20 cellular contexts compared by ENCODE assay signal in genomic region chr15:71313806-71314205, GRCh38.
DNase-seq lines count a peak whose midpoint lies in the region; ATAC-seq, FAIRE-seq and TF ChIP-seq lines count a peak whose summit lies in the region.
"Had no signal": no experiment of that assay in that cellular context is flagged by ENCODE, and none has a peak within 500 bp of the region (broad histone marks: within the 10 kb centered on the region; RNA-seq: fewer than 3 reads in every experiment).

No MANE protein-coding gene starts in this region.

- peaks cover 4% of the 10 kb centered on the region for H3K27me3 Mint-ChIP-seq in astrocyte (ENCODE audit: low read depth, unreplicated experiment)

- H3K9me3 ChIP-seq in A549 (no peaks in the 10 kb centered on the region), IMR-90 (ENCODE audit: control insufficient read depth, insufficient read depth, low read length) (no peaks in the 10 kb centered on the region; the same call in 1 of the 2 replicates), astrocyte (ENCODE audit: insufficient read depth, low read depth, low read length) (no peaks in the 10 kb centered on the region)
- H3K9me3 ChIP-seq: Caco-2 had no signal

- H3K23ac ChIP-seq in IMR-90 (ENCODE audit: low read depth, low read length): peak overlapping the region; percentile 57

- peak overlapping the region; percentile 89; the same call in 2 of the 3 replicates for H2BK15ac ChIP-seq in IMR-90 (ENCODE audit: low read depth, low read length)

- H3K4ac ChIP-seq in IMR-90 (ENCODE audit: low read depth, low read length): peak overlapping the region; percentile 95

- no peak for DNase-seq in A549 (ENCODE audit: low read depth in 1 of 2, low spot score in 1 of 2)
- peak; percentile 82 for DNase-seq in IMR-90
- DNase-seq in astrocyte (ENCODE audit: low read depth): peak; percentile 82
- DNase-seq in foreskin fibroblast: peak; percentile 57 to 77
- DNase-seq in urothelium cell line (ENCODE audit: low spot score): no peak
- DNase-seq: Caco-2, DMS79 treated with DMSO at 0.1 percent for 48 hours, KBM-7, NCI-H1048, NCI-H1694, NCI-H2107, NCI-H748 treated with DMSO at 0.1 percent for 48 hours, SHP77 had no signal

- TF ChIP-seq POLR2A in A549 (IDR thresholded peaks at IDR 0.05; ENCODE audit: low read length) (no peak), IMR-90 (IDR thresholded peaks at IDR 0.05; ENCODE audit: low read depth, low read length) (no peak)

- CTCF ChIA-PET in A549 (lab: Yijun Ruan, JAX) (no interaction called here), IMR-90 (lab: Yijun Ruan, JAX) (interaction anchor here (0.6 kb wide), 1 partner anchor 374 kb away, joined by 4 read pairs; no protein-coding TSS in a partner anchor)

- H2AK9ac ChIP-seq in IMR-90 (replicated peaks; ENCODE audit: low read depth, low read length, poor library complexity): no peak overlapping the region

- H3K4me2 ChIP-seq in A549 (no peak overlapping the region), IMR-90 (ENCODE audit: low read depth, low read length) (no peak overlapping the region), astrocyte (ENCODE audit: low read length) (peak overlapping the region; percentile 77)

- in situ Hi-C loops in IMR-90 (cut with MboI; ENCODE audit: low sequenced_read_pairs): no loop called here

- peak overlapping the region; percentile 91 for H4K5ac ChIP-seq in IMR-90 (ENCODE audit: low read depth, low read length)

- H4K20me1 ChIP-seq in IMR-90 (ENCODE audit: insufficient read depth, low read length): no peaks in the 10 kb centered on the region
- no peaks in the 10 kb centered on the region for H4K20me1 ChIP-seq in astrocyte (ENCODE audit: insufficient read depth, low read length)

- peak overlapping the region; percentile 98 for H2BK120ac ChIP-seq in IMR-90 (ENCODE audit: low read depth, low read length)

- H3K18ac ChIP-seq in IMR-90 (ENCODE audit: low read depth, low read length): peak overlapping the region; percentile 94

- intact Hi-C loops in IMR-90 (cut with micrococcal nuclease): no loop called here

- peaks cover 17% of the 10 kb centered on the region for H3K9me3 Mint-ChIP-seq in astrocyte (ENCODE audit: unreplicated experiment)

- H3K79me1 ChIP-seq in IMR-90 (ENCODE audit: low read depth in 1 of 2, low read length in 2 of 2): peaks cover 14 to 66% of the 10 kb centered on the region in 2 experiments; a peak in 3 of 4 replicates

- TF ChIP-seq CTCF in A549 (IDR thresholded peaks at IDR 0.05) (no peak), IMR-90 (conservative IDR thresholded peaks at IDR 0.05; ENCODE audit: low read depth, low read length) (no peak), astrocyte (IDR thresholded peaks at IDR 0.05; ENCODE audit: insufficient read depth, low read depth, low read length) (no peak), foreskin fibroblast (IDR thresholded peaks at IDR 0.05; ENCODE audit: low read depth, low read length) (no peak)

- H3K4me1 ChIP-seq in A549: no peaks in the 10 kb centered on the region
- peaks cover 29% of the 10 kb centered on the region for H3K4me1 ChIP-seq in IMR-90 (ENCODE audit: control insufficient read depth, insufficient read depth, low read length)
- peaks cover 20% of the 10 kb centered on the region for H3K4me1 ChIP-seq in astrocyte (ENCODE audit: insufficient read depth, low read length)
- H3K4me1 ChIP-seq: Caco-2 had no signal

- H3K4me3 ChIP-seq in A549 (no peak overlapping the region), IMR-90 (ENCODE audit: insufficient read depth, low read depth, low read length) (no peak overlapping the region), astrocyte (ENCODE audit: insufficient read depth, low read depth, low read length) (peak overlapping the region; percentile 11), foreskin fibroblast (ENCODE audit: low read depth in 1 of 2, low read length in 2 of 2) (no peak overlapping the region)

- no peak overlapping the region for H3K4me3 Mint-ChIP-seq in astrocyte (ENCODE audit: unreplicated experiment)
- H3K4me3 Mint-ChIP-seq: CD14-positive monocyte had no signal

- H3K36me3 ChIP-seq in IMR-90 (ENCODE audit: control insufficient read depth, insufficient read depth, low read length) (no peaks in the 10 kb centered on the region; the same call in none of the 2 replicates), astrocyte (ENCODE audit: insufficient read depth, low read length) (no peaks in the 10 kb centered on the region)

- ATAC-seq in A549 (no peak), IMR-90 (ENCODE audit: low read depth) (peak; percentile 19), GM21367 (IDR thresholded peaks at IDR 0.05; ENCODE audit: unreplicated experiment) (no peak), HG03025 (IDR thresholded peaks at IDR 0.05; ENCODE audit: low FRiP score, unreplicated experiment) (no peak), HG03039 (IDR thresholded peaks at IDR 0.05; ENCODE audit: unreplicated experiment) (no peak)
- ATAC-seq: Panc1 had no signal

- TF ChIP-seq EP300 in A549 (IDR thresholded peaks at IDR 0.05): no peak

- H3K9ac ChIP-seq in IMR-90 (ENCODE audit: low read depth, low read length) (0 out of 2 replicates have a peak overlapping the region, but pooled peaks have one; percentile 45), astrocyte (ENCODE audit: low read length) (peak overlapping the region; percentile 67)

- no peaks in the 10 kb centered on the region for H3K4me1 Mint-ChIP-seq in astrocyte (ENCODE audit: low read depth, unreplicated experiment)
- H3K4me1 Mint-ChIP-seq: CD14-positive monocyte had no signal

- peaks cover 22% of the 10 kb centered on the region for H3K9me1 ChIP-seq in IMR-90 (ENCODE audit: insufficient read depth, low read length)

- H3K79me2 ChIP-seq in astrocyte (ENCODE audit: insufficient read depth, low read length): no peaks in the 10 kb centered on the region

- H3K56ac ChIP-seq in IMR-90 (ENCODE audit: extremely low read depth, insufficient read depth, low read length): peak overlapping the region; percentile 47; the same call in 1 of the 2 replicates

- H3K27ac Mint-ChIP-seq in astrocyte (ENCODE audit: unreplicated experiment): no peak overlapping the region
- H3K27ac Mint-ChIP-seq: CD14-positive monocyte had no signal

- H2AK5ac ChIP-seq in IMR-90 (ENCODE audit: low read depth, low read length): peak overlapping the region; percentile 65

- no peaks in the 10 kb centered on the region for H3K27me3 ChIP-seq in IMR-90 (ENCODE audit: control insufficient read depth, insufficient read depth, low read length)
- H3K27me3 ChIP-seq in astrocyte (ENCODE audit: insufficient read depth, low read length): no peaks in the 10 kb centered on the region

- H2AFZ ChIP-seq in IMR-90 (replicated peaks; ENCODE audit: low read length, poor library complexity) (no peak overlapping the region), astrocyte (ENCODE audit: low read depth, low read length) (peak overlapping the region; percentile 54)

- BruUV-seq in IMR-90 (replicated peaks; lab: Mats Ljungman, UMichigan): no TSS peak

- peak overlapping the region; percentile 99 for H2BK5ac ChIP-seq in IMR-90 (ENCODE audit: low read depth, low read length, poor library complexity, severe bottlenecking)

- peak overlapping the region; percentile 91 for H2BK20ac ChIP-seq in IMR-90 (ENCODE audit: low read depth, low read length)

- WGBS in A549 (ENCODE audit: missing lambda C conversion rate): 94% methylated on average over 3 of the region's 3 CpGs
- WGBS in IMR-90 (ENCODE audit: extremely low coverage in 2 of 2, insufficient read length in 1 of 2), 2 experiments: no CpG with 5 or more reads among the region's 3 CpGs

- peak overlapping the region; percentile 96 for H4K91ac ChIP-seq in IMR-90 (ENCODE audit: insufficient read depth, low read depth, low read length)

- H3K36me3 Mint-ChIP-seq in astrocyte (ENCODE audit: low read depth, unreplicated experiment): peaks cover 3% of the 10 kb centered on the region
- H3K36me3 Mint-ChIP-seq: CD14-positive monocyte had no signal

- H3K27ac ChIP-seq in A549 (no peak overlapping the region), IMR-90 (ENCODE audit: insufficient read depth, low read length) (peak overlapping the region; percentile 97), astrocyte (ENCODE audit: low read depth, low read length) (peak overlapping the region; percentile 61)
- H3K27ac ChIP-seq: 22Rv1 had no signal

- dilution Hi-C loops in IMR-90 (cut with HindIII; ENCODE audit: low sequenced_read_pairs, unreplicated experiment): no loop called here

- POLR2A ChIA-PET in A549 (lab: Yijun Ruan, JAX) (no interaction called here), IMR-90 (lab: Charles Lee; ENCODE audit: unreplicated experiment) (no interaction called here)

- H4K8ac ChIP-seq in IMR-90 (ENCODE audit: low read depth in 2 of 2, low read length in 2 of 2): peak overlapping the region; percentile 84 to 92

- H3K14ac ChIP-seq in IMR-90 (replicated peaks; ENCODE audit: low read depth, low read length): peak overlapping the region; percentile 88; the same call in 1 of the 2 replicates

- TF ChIP-seq RAD21 in A549 (conservative IDR thresholded peaks at IDR 0.05 in 1 of 2, IDR thresholded peaks at IDR 0.05 in 1 of 2) (no peak), IMR-90 (IDR thresholded peaks at IDR 0.05; ENCODE audit: low read length) (no peak)

- peak; percentile 46 for FAIRE-seq in A549 (lab: Jason Lieb, UNC)
- FAIRE-seq in astrocyte (lab: Jason Lieb, UNC): no peak
- no peak for FAIRE-seq in urothelium cell line (lab: Jason Lieb, UNC)
- FAIRE-seq: H1 had no signal

TF ChIP-seq in A549, 52 proteins besides CTCF, POLR2A, EP300 and RAD21:
- TF ChIP-seq ZSCAN20 (CRISPR knock-in tag; IDR thresholded peaks at IDR 0.05): no peak
- TF ChIP-seq KDM5A (IDR thresholded peaks at IDR 0.05): no peak
- no peak for TF ChIP-seq SMC3 (IDR thresholded peaks at IDR 0.05)

TF ChIP-seq in IMR-90, 13 proteins besides CTCF, POLR2A, EP300 and RAD21 (continues in another document):
- TF ChIP-seq, protein P1, sequence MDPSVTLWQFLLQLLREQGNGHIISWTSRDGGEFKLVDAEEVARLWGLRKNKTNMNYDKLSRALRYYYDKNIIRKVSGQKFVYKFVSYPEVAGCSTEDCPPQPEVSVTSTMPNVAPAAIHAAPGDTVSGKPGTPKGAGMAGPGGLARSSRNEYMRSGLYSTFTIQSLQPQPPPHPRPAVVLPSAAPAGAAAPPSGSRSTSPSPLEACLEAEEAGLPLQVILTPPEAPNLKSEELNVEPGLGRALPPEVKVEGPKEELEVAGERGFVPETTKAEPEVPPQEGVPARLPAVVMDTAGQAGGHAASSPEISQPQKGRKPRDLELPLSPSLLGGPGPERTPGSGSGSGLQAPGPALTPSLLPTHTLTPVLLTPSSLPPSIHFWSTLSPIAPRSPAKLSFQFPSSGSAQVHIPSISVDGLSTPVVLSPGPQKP (IDR thresholded peaks at IDR 0.05; ENCODE audit: borderline replicate concordance, low read depth, low read length): no peak
- TF ChIP-seq MAZ (IDR thresholded peaks at IDR 0.05; ENCODE audit: borderline replicate concordance, low read depth, low read length) (no peak), CEBPB (IDR thresholded peaks at IDR 0.05; ENCODE audit: low read depth, low read length) (no peak)
- TF ChIP-seq, protein P2, sequence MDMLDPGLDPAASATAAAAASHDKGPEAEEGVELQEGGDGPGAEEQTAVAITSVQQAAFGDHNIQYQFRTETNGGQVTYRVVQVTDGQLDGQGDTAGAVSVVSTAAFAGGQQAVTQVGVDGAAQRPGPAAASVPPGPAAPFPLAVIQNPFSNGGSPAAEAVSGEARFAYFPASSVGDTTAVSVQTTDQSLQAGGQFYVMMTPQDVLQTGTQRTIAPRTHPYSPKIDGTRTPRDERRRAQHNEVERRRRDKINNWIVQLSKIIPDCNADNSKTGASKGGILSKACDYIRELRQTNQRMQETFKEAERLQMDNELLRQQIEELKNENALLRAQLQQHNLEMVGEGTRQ (IDR thresholded peaks at IDR 0.05; ENCODE audit: low read depth, low read length): no peak

Comparison
In these comparisons a context has a peak if more than half of its experiments do, and no peak if none do; other contexts are left out.
1. DNase-seq: peak in IMR-90 (single experiment), astrocyte (single experiment) and foreskin fibroblast (2 of 2); none in A549 (0 of 2) and urothelium cell line (single experiment).
2. H3K27ac ChIP-seq: peak in IMR-90 (single experiment) and astrocyte (single experiment); none in A549 (0 of 2).